8 cellular contexts compared by ENCODE assay signal in genomic region chr19:2840794-2841790, GRCh38. TPM values are rescaled to one million over a fixed set of nuclear protein-coding genes. Genes with fewer than 3 reads are reported as not detected.
A peak's percentile ranks its signal among the peaks of the same experiment; 100 is the strongest.
DNase-seq lines count a peak whose midpoint lies in the region; ATAC-seq and TF ChIP-seq lines count a peak whose summit lies in the region.

Gene ZNF555, plus strand, starts transcription at chr19:2841475. Its CDS starts 98 bp downstream, at chr19:2841573.

- no peaks in the 10 kb centered on the region for H3K4me1 ChIP-seq in BE2C

- peak; percentile 98 for DNase-seq in BE2C
- peak; percentile 96 to 98 for DNase-seq in NCI-H526 (lab: John Stamatoyannopoulos, UW)
- peak; percentile 99 for DNase-seq in activated CD4-positive, alpha-beta T cell treated with anti-CD3 and anti-CD28 coated beads, Interleukin-2, amount 50 U/mL, for 1 hour
- DNase-seq in dedifferentiated amniotic fluid mesenchymal stem cell (ENCODE audit: extremely low spot score) = peak; percentile 100
- DNase-seq in left kidney (ENCODE audit: low read depth, low spot score) = peak; percentile 100
- peak; percentile 98 for DNase-seq in stimulated activated CD4-positive, alpha-beta T cell treated with anti-CD3 and anti-CD28 coated beads, Interleukin-1b, Interleukin-23, amount 100 ng/mL, for 48 hours

- H3K27me3 ChIP-seq in BE2C = no peaks in the 10 kb centered on the region

- H3K4me3 ChIP-seq in BE2C (ENCODE audit: low read depth, low read length) = peak within 1 kb of the TSS; percentile 77

- peak; percentile 37 for TF ChIP-seq POLR2A in GM19193 (IDR thresholded peaks at IDR 0.05; ENCODE audit: extremely low read depth, insufficient read depth, insufficient read length)

- ATAC-seq in HG03432 (IDR thresholded peaks at IDR 0.05; ENCODE audit: unreplicated experiment) = peak; percentile 93

- TF ChIP-seq CTCF in BE2C (IDR thresholded peaks at IDR 0.05; ENCODE audit: low read depth, low read length) = peak; percentile 46

- peaks cover 3% of the 10 kb centered on the region; the same call in 1 of the 2 replicates for H3K36me3 ChIP-seq in BE2C

- H3K9me3 ChIP-seq in BE2C = no peaks in the 10 kb centered on the region; the same call in none of the 2 replicates

RNA-seq across cellular contexts. Expression of gene ZNF555, which starts in this region (rescaled TPM):
- polyA plus RNA-seq in BE2C (2012; ENCODE audit: insufficient read depth, insufficient read length, low read depth) = 5.7 TPM

Comparison
In these comparisons a context has a peak if more than half of its experiments do, and no peak if none do; other contexts are left out.
1. Peak in every context shown above with its lines: DNase-seq, ATAC-seq and H3K4me3 ChIP-seq.